Comparison of ENCODE assay signal across 1 cellular context in genomic region chr5:75511435-75512382, GRCh38.
TF ChIP-seq lines count a peak whose summit lies in the region.

CERT1 (minus strand) TSS chr5:75511629; CDS start chr5:75511207, 422 bp downstream.
POLK (plus strand) TSS chr5:75511891.

TF ChIP-seq in HepG2, 621 proteins besides CTCF, POLR2A, EP300 and RAD21 (continued from another document and continues in another):
- TF ChIP-seq ZBTB40 (IDR thresholded peaks at IDR 0.05) (no peak), ZBTB40 (CRISPR knock-in tag; IDR thresholded peaks at IDR 0.05) (peak; percentile 69), GABPA (IDR thresholded peaks at IDR 0.05; ENCODE audit: low read depth, low read length) (peak; percentile 43; the same call in 1 of the 2 replicates), GABPA (CRISPR knock-in tag; IDR thresholded peaks at IDR 0.05; ENCODE audit: low read depth) (peak; percentile 81), ARHGAP35 (CRISPR knock-in tag; IDR thresholded peaks at IDR 0.05; ENCODE audit: borderline replicate concordance) (no peak), MEIS2 (CRISPR knock-in tag; IDR thresholded peaks at IDR 0.05) (peak; percentile 36; the same call in 1 of the 2 replicates), LBX2 (CRISPR knock-in tag; IDR thresholded peaks at IDR 0.05; ENCODE audit: borderline replicate concordance) (no peak; the same call in 1 of the 2 replicates), ZC3H13 (CRISPR knock-in tag; IDR thresholded peaks at IDR 0.05) (peak; percentile 46; the same call in 1 of the 2 replicates), ETV6 (CRISPR knock-in tag; conservative IDR thresholded peaks at IDR 0.05) (peak; percentile 77), NR3C1 (CRISPR knock-in tag; IDR thresholded peaks at IDR 0.05) (no peak), ZNF501 (CRISPR knock-in tag; IDR thresholded peaks at IDR 0.05) (peak; percentile 55), ZNF674 (CRISPR knock-in tag; IDR thresholded peaks at IDR 0.05; ENCODE audit: low read depth) (0 out of 2 replicates have a peak, but pooled peaks have one; percentile 62), ZNF484 (CRISPR knock-in tag; IDR thresholded peaks at IDR 0.05; ENCODE audit: borderline replicate concordance, low read depth) (0 out of 2 replicates have a peak, but pooled peaks have one; percentile 57), IRF2 (CRISPR knock-in tag; IDR thresholded peaks at IDR 0.05) (peak; percentile 84), ATF3 (CRISPR knock-in tag; IDR thresholded peaks at IDR 0.05) (0 out of 2 replicates have a peak, but pooled peaks have one; percentile 39), TCF7 (IDR thresholded peaks at IDR 0.05; ENCODE audit: low read depth) (0 out of 2 replicates have a peak, but pooled peaks have one; percentile 11), FOXA3 (CRISPR knock-in tag; IDR thresholded peaks at IDR 0.05) (peak; percentile 39; the same call in 1 of the 2 replicates), IKZF5 (CRISPR knock-in tag; IDR thresholded peaks at IDR 0.05) (no peak), ZNF782 (CRISPR knock-in tag; IDR thresholded peaks at IDR 0.05; ENCODE audit: borderline replicate concordance) (no peak), BRCA1 (CRISPR knock-in tag; IDR thresholded peaks at IDR 0.05) (no peak), HNF1A (IDR thresholded peaks at IDR 0.05; ENCODE audit: low read depth) (peak; percentile 31; the same call in 1 of the 2 replicates), HNF1A (CRISPR knock-in tag; IDR thresholded peaks at IDR 0.05; ENCODE audit: borderline replicate concordance) (peak; percentile 48; the same call in 1 of the 2 replicates), ZNF570 (CRISPR knock-in tag; IDR thresholded peaks at IDR 0.05; ENCODE audit: borderline replicate concordance) (no peak), STAT6 (CRISPR knock-in tag; IDR thresholded peaks at IDR 0.05; ENCODE audit: borderline replicate concordance) (0 out of 2 replicates have a peak, but pooled peaks have one; percentile 45), ZNF576 (CRISPR knock-in tag; IDR thresholded peaks at IDR 0.05) (0 out of 2 replicates have a peak, but pooled peaks have one; percentile 36), ZNF18 (CRISPR knock-in tag; IDR thresholded peaks at IDR 0.05; ENCODE audit: insufficient replicate concordance) (peak; percentile 23), ZNF710 (CRISPR knock-in tag; IDR thresholded peaks at IDR 0.05; ENCODE audit: borderline replicate concordance) (peak; percentile 72), POGZ (CRISPR knock-in tag; IDR thresholded peaks at IDR 0.05) (peak; percentile 92), HIC2 (CRISPR knock-in tag; IDR thresholded peaks at IDR 0.05; ENCODE audit: low read depth) (no peak)
